ENCODE assay signal across 25 cellular contexts in the genomic region with DNA sequence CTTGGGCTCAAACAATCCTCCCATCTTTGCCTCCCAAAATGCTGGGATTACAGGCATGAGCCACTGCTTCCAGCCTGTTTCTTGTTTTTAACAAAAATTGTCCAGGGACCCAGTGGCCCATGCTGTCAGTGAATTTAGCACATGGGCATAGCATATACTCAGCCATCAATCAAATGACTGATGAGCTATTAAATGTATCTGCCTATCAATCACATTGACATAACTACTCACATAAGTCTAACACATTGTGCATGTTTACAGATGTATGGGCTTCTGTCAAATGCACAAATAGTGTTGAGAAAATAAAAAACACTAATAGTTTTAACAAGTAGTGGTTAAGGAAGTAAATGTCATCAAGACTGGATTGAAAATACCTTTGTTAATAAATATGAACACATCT.
A peak's percentile ranks its signal among the peaks of the same experiment; 100 is the strongest.
DNase-seq lines count a peak whose midpoint lies in the region; ATAC-seq, FAIRE-seq and TF ChIP-seq lines count a peak whose summit lies in the region.
"Had no signal": no experiment of that assay in that cellular context is flagged by ENCODE, and none has a peak within 500 bp of the region (broad histone marks: within the 10 kb centered on the region; RNA-seq: fewer than 3 reads in every experiment).

No MANE protein-coding gene starts in this region.

- H3F3A ChIP-seq in PC-9 (ENCODE audit: insufficient read depth, low read depth) = no peaks in the 10 kb centered on the region

- no peak for FAIRE-seq in K562 (lab: Jason Lieb, UNC)
- FAIRE-seq: A204.1, GM12878, GM12892, GM18507 had no signal

- TF ChIP-seq RAD21 in K562 (CRISPR knock-in tag; conservative IDR thresholded peaks at IDR 0.05 in 1 of 2, IDR thresholded peaks at IDR 0.05 in 1 of 2) = no peak

- H2AFZ ChIP-seq in K562 (ENCODE audit: low read depth, low read length) = no peak overlapping the region
- no peak overlapping the region for H2AFZ ChIP-seq in parathyroid adenoma
- H2AFZ ChIP-seq in PC-9 = no peak overlapping the region

- no peak for TF ChIP-seq POLR2A in K562 (conservative IDR thresholded peaks at IDR 0.05)

- TF ChIP-seq EP300 in K562 (IDR thresholded peaks at IDR 0.05; ENCODE audit: low read length) = no peak

- no peaks in the 10 kb centered on the region for H3K27me3 ChIP-seq in K562 (ENCODE audit: control insufficient read depth in 2 of 2, insufficient read depth in 2 of 2, low read length in 2 of 2)
- no peaks in the 10 kb centered on the region for H3K27me3 ChIP-seq in parathyroid adenoma (ENCODE audit: control insufficient read depth, insufficient read depth, low read length)
- H3K27me3 ChIP-seq in PC-9 (ENCODE audit: insufficient read depth, low read depth) = no peaks in the 10 kb centered on the region
- H3K27me3 ChIP-seq: BE2C, BLaER1 had no signal

- no peaks in the 10 kb centered on the region for H3K9me2 ChIP-seq in PC-9 (ENCODE audit: insufficient read depth)

- H3K9ac ChIP-seq in K562 (ENCODE audit: insufficient read depth in 1 of 2, low read depth in 2 of 2, low read length in 2 of 2) = no peak overlapping the region
- H3K9ac ChIP-seq in parathyroid adenoma = no peak overlapping the region
- H3K9ac ChIP-seq: BLaER1 had no signal

- no peak overlapping the region for H3K4me3 ChIP-seq in K562
- no peak overlapping the region for H3K4me3 ChIP-seq in parathyroid adenoma (ENCODE audit: low read depth, low read length)
- no peak overlapping the region for H3K4me3 ChIP-seq in PC-9
- H3K4me3 ChIP-seq: BLaER1, GM12878 had no signal

- TF ChIP-seq CTCF in K562 (IDR thresholded peaks at IDR 0.05 in 2 of 3, conservative IDR thresholded peaks at IDR 0.05 in 1 of 3; ENCODE audit: insufficient read depth in 2 of 3, low read depth in 1 of 3, low read length in 3 of 3) (no peak), parathyroid adenoma (IDR thresholded peaks at IDR 0.05) (no peak), PC-9 (conservative IDR thresholded peaks at IDR 0.05) (no peak)

- H3K4me2 ChIP-seq in K562 (ENCODE audit: insufficient read depth, low read length) (no peak overlapping the region), parathyroid adenoma (ENCODE audit: low read length) (no peak overlapping the region), PC-9 (no peak overlapping the region)
- H3K4me2 ChIP-seq: BLaER1 had no signal

- no peak for ATAC-seq in K562
- ATAC-seq: GM12878 had no signal

- POLR2A ChIA-PET in HEK293T (lab: Yijun Ruan, JAX) (no interaction called here), K562 (lab: Yijun Ruan, JAX) (no interaction called here), PC-9 (lab: Charles Lee; ENCODE audit: unreplicated experiment) (no interaction called here)

- in situ Hi-C loops in K562 (cut with MboI) = no loop called here

- intact Hi-C loops in K562 (cut with micrococcal nuclease) = no loop called here
- intact Hi-C loops in PC-9 (cut with micrococcal nuclease; ENCODE audit: unreplicated experiment) = no loop called here

- H3K79me2 ChIP-seq in K562 (ENCODE audit: control insufficient read depth, insufficient read depth, low read length) (no peaks in the 10 kb centered on the region), parathyroid adenoma (no peaks in the 10 kb centered on the region), PC-9 (ENCODE audit: low read depth) (no peaks in the 10 kb centered on the region)

- H3K36me3 ChIP-seq in K562 (ENCODE audit: control insufficient read depth, insufficient read depth, low read length) (no peaks in the 10 kb centered on the region), parathyroid adenoma (ENCODE audit: control insufficient read depth, insufficient read depth, low read length) (no peaks in the 10 kb centered on the region), PC-9 (ENCODE audit: low read depth) (no peaks in the 10 kb centered on the region)
- H3K36me3 ChIP-seq: BE2C, BLaER1 had no signal

- H3K9me3 ChIP-seq in K562 (replicated peaks; ENCODE audit: control insufficient read depth, insufficient read depth, low read depth, low read length) = no peaks in the 10 kb centered on the region
- no peaks in the 10 kb centered on the region for H3K9me3 ChIP-seq in parathyroid adenoma (ENCODE audit: control insufficient read depth, low read length)
- no peaks in the 10 kb centered on the region for H3K9me3 ChIP-seq in PC-9 (ENCODE audit: insufficient read depth, low read depth)
- H3K9me3 ChIP-seq: BE2C, BLaER1 had no signal

- BruUV-seq in K562 (replicated peaks; lab: Mats Ljungman, UMichigan) (no TSS peak), PC-9 (replicated peaks; lab: Mats Ljungman, UMichigan) (no TSS peak)

- H3K4me1 ChIP-seq in K562 (replicated peaks in 1 of 2; ENCODE audit: control insufficient read depth in 2 of 2, insufficient read depth in 2 of 2, low read length in 2 of 2) (no peaks in the 10 kb centered on the region), parathyroid adenoma (no peaks in the 10 kb centered on the region), PC-9 (replicated peaks; ENCODE audit: insufficient read depth) (no peaks in the 10 kb centered on the region)
- H3K4me1 ChIP-seq: BE2C, BLaER1 had no signal

- H3K9me1 ChIP-seq in K562 (ENCODE audit: control insufficient read depth, insufficient read depth, low read length) = no peaks in the 10 kb centered on the region

- H3K27ac ChIP-seq in K562 (ENCODE audit: extremely low read depth, low read depth, low read length) (no peak overlapping the region), parathyroid adenoma (peak overlapping the region; percentile 24), PC-9 (no peak overlapping the region)
- H3K27ac ChIP-seq: BLaER1 had no signal

- DNase-seq in HEK293T (ENCODE audit: extremely low spot score) (no peak), K562 (ENCODE audit: extremely low read depth in 1 of 4, low spot score in 3 of 4) (no peak), NCI-H2171 (lab: John Stamatoyannopoulos, UW) (no peak), PC-9 (no peak)
- DNase-seq: 8988T; ACHN; BE2C; C1 segment of cervical spinal cord; CD4-positive, alpha-beta memory T cell; CD4-positive, CD25-positive, alpha-beta regulatory T cell; CD8-positive, alpha-beta memory T cell; COR-L47; DMS 273 treated with DMSO at 0.1 percent for 48 hours; DMS153; DMS53; DMS79; DND-41; EL; GDM1 had no signal

- CTCF ChIA-PET in HEK293T (lab: Yijun Ruan, JAX) = no interaction called here
- CTCF ChIA-PET in K562 (lab: Yijun Ruan, JAX; ENCODE audit: low intra/inter-chr PET ratio) = no interaction called here
- CTCF ChIA-PET in PC-9 (lab: Charles Lee) = no interaction called here

- H4K20me1 ChIP-seq in K562 (replicated peaks; ENCODE audit: control insufficient read depth, insufficient read depth, low read length) (no peaks in the 10 kb centered on the region), PC-9 (ENCODE audit: insufficient read depth) (no peaks in the 10 kb centered on the region)
- H4K20me1 ChIP-seq: BLaER1 had no signal

TF ChIP-seq in HEK293T, 16 proteins besides CTCF, POLR2A, EP300 and RAD21:
- TF ChIP-seq FOXA1 (IDR thresholded peaks at IDR 0.05) = no peak
- TF ChIP-seq, protein P1, sequence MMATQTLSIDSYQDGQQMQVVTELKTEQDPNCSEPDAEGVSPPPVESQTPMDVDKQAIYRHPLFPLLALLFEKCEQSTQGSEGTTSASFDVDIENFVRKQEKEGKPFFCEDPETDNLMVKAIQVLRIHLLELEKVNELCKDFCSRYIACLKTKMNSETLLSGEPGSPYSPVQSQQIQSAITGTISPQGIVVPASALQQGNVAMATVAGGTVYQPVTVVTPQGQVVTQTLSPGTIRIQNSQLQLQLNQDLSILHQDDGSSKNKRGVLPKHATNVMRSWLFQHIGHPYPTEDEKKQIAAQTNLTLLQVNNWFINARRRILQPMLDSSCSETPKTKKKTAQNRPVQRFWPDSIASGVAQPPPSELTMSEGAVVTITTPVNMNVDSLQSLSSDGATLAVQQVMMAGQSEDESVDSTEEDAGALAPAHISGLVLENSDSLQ (IDR thresholded peaks at IDR 0.05) = peak; percentile 57
- TF ChIP-seq CTBP1 (IDR thresholded peaks at IDR 0.05; ENCODE audit: borderline replicate concordance) = no peak
- no peak for TF ChIP-seq FOXK2 (IDR thresholded peaks at IDR 0.05)
- TF ChIP-seq HDGF (IDR thresholded peaks at IDR 0.05; ENCODE audit: borderline replicate concordance) = no peak
- no peak for TF ChIP-seq ELF4 (IDR thresholded peaks at IDR 0.05)
- TF ChIP-seq TARDBP (IDR thresholded peaks at IDR 0.05) = no peak

TF ChIP-seq in K562, 482 proteins besides CTCF, POLR2A, EP300 and RAD21:
- TF ChIP-seq STAG1 (CRISPR knock-in tag; IDR thresholded peaks at IDR 0.05; ENCODE audit: borderline replicate concordance) = no peak
- TF ChIP-seq, protein P2, sequence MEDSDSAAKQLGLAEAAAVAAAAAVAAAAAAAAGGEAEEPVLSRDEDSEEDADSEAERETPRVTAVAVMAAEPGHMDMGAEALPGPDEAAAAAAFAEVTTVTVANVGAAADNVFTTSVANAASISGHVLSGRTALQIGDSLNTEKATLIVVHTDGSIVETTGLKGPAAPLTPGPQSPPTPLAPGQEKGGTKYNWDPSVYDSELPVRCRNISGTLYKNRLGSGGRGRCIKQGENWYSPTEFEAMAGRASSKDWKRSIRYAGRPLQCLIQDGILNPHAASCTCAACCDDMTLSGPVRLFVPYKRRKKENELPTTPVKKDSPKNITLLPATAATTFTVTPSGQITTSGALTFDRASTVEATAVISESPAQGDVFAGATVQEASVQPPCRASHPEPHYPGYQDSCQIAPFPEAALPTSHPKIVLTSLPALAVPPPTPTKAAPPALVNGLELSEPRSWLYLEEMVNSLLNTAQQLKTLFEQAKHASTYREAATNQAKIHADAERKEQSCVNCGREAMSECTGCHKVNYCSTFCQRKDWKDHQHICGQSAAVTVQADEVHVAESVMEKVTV (CRISPR knock-in tag; IDR thresholded peaks at IDR 0.05) = no peak
- TF ChIP-seq MEIS2 (IDR thresholded peaks at IDR 0.05; ENCODE audit: partially characterized antibody) = peak; percentile 5
- TF ChIP-seq, protein P3, sequence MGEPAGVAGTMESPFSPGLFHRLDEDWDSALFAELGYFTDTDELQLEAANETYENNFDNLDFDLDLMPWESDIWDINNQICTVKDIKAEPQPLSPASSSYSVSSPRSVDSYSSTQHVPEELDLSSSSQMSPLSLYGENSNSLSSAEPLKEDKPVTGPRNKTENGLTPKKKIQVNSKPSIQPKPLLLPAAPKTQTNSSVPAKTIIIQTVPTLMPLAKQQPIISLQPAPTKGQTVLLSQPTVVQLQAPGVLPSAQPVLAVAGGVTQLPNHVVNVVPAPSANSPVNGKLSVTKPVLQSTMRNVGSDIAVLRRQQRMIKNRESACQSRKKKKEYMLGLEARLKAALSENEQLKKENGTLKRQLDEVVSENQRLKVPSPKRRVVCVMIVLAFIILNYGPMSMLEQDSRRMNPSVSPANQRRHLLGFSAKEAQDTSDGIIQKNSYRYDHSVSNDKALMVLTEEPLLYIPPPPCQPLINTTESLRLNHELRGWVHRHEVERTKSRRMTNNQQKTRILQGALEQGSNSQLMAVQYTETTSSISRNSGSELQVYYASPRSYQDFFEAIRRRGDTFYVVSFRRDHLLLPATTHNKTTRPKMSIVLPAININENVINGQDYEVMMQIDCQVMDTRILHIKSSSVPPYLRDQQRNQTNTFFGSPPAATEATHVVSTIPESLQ (CRISPR knock-in tag; IDR thresholded peaks at IDR 0.05) = no peak
